Comparison of ENCODE assay signal across 8 cellular contexts in the genomic region with DNA sequence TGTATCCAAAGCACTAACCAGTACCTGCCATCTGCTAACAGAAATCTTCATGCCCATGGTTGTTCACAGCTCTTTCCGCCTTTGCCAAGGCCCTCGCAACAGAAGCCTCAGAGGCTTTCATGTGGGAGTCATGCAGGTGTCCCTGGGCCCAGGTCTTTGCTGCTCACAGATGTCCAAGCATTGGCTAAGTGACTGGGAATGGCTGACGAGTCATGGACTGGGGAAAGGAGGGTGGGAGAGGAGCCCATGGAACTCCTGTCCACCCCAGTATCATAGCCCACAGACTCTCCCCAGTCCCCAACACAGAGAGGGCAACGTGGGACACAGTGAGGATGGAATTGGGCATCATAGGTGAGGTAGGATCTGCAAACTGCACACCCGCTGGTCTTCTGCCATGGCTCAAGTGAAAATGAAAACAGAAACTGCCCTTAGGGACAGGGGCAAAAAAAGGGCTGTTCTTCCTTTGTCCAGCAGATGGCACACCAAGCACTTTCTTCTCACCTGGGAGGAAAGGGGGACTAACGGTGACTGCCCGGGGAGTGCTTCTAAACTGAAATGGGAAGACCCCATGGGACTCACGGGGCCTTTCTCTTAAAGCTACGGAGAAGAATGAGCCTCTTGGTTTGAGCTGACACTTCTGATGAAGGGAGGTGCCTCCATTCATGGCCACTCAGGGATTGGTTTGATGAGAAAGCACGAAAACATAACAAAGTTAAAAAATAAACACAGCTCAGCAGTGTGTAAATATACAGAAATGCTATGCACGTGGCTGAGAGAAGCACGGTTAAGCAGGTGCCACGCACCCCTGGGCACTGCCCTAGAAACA. TPM values are rescaled to one million over a fixed set of nuclear protein-coding genes. Genes with fewer than 3 reads are reported as not detected.
DNase-seq lines count a peak whose midpoint lies in the region; ATAC-seq and TF ChIP-seq lines count a peak whose summit lies in the region.

No MANE protein-coding gene starts in this region.

- TF ChIP-seq CTCF in GM12801 (IDR thresholded peaks at IDR 0.05; ENCODE audit: extremely low read depth, insufficient read length) (peak; percentile 91), cardiac muscle cell (IDR thresholded peaks at IDR 0.05; ENCODE audit: low read depth, low read length) (peak; percentile 87)

- H3K4me1 ChIP-seq in cardiac muscle cell (ENCODE audit: low read depth): peaks cover 4% of the 10 kb centered on the region

- H3K27ac ChIP-seq in cardiac muscle cell: no peak overlapping the region

- no peaks in the 10 kb centered on the region for H3K36me3 ChIP-seq in cardiac muscle cell

- ATAC-seq in GM21786 (IDR thresholded peaks at IDR 0.05; ENCODE audit: unreplicated experiment): peak; percentile 66

- no peaks in the 10 kb centered on the region for H3K9me3 ChIP-seq in cardiac muscle cell (ENCODE audit: low read depth)

- DNase-seq in Jurkat, Clone E6-1 (ENCODE audit: low read depth, low spot score): peak; percentile 63
- DNase-seq in SHP77 (lab: John Stamatoyannopoulos, UW) (peak; percentile 38 to 67), cardiac muscle cell (ENCODE audit: low read depth in 1 of 2, low spot score in 1 of 2) (peak; percentile 72 to 74), renal cortical epithelial cell (ENCODE audit: low read depth) (peak; percentile 64), cortex of kidney (lab: John Stamatoyannopoulos, UW) (no peak)
- DNase-seq in activated naive CD4-positive, alpha-beta T cell treated with anti-CD3 and anti-CD28 coated beads, Interleukin-2, amount 50 U/mL, for 16 hours: peak; percentile 70

- H3K4me3 ChIP-seq in Jurkat, Clone E6-1 (ENCODE audit: low read length): no peak overlapping the region
- no peak overlapping the region for H3K4me3 ChIP-seq in cardiac muscle cell

- no peaks in the 10 kb centered on the region for H3K27me3 ChIP-seq in cardiac muscle cell

RNA-seq across cellular contexts. Expression of gene DHRS12, which starts 11.1 kb away (rescaled TPM):
- 12.1 TPM for polyA plus RNA-seq in Jurkat, Clone E6-1 (2012; ENCODE audit: insufficient read depth, insufficient read length)
- 2.9 and 5.5 TPM in 2 replicates for total RNA-seq in cardiac muscle cell
- polyA plus RNA-seq in cardiac muscle cell: 11.6 and 15.7 TPM in 2 replicates
- 7.3 and 8.0 TPM in 2 replicates for total RNA-seq in renal cortical epithelial cell

RNA-seq across cellular contexts. Expression of gene TMEM272, which starts 29.9 kb away (rescaled TPM):
- not detected for polyA plus RNA-seq in Jurkat, Clone E6-1 (2012; ENCODE audit: insufficient read depth, insufficient read length)
- 0.11 and 0.12 TPM in 2 replicates for total RNA-seq in cardiac muscle cell
- polyA plus RNA-seq in cardiac muscle cell: not detected in 2 replicates
- total RNA-seq in renal cortical epithelial cell: not detected in 2 replicates

RNA-seq across cellular contexts. Expression of gene CCDC70, which starts 46.7 kb away (rescaled TPM):
- not detected for polyA plus RNA-seq in Jurkat, Clone E6-1 (2012; ENCODE audit: insufficient read depth, insufficient read length)
- total RNA-seq in cardiac muscle cell: not detected in 2 replicates
- polyA plus RNA-seq in cardiac muscle cell: 0.15 TPM in 1 of 2 replicates, not detected in the other
- total RNA-seq in renal cortical epithelial cell: not detected in 2 replicates
